ENCODE assay signal across 13 cellular contexts in the genomic region with DNA sequence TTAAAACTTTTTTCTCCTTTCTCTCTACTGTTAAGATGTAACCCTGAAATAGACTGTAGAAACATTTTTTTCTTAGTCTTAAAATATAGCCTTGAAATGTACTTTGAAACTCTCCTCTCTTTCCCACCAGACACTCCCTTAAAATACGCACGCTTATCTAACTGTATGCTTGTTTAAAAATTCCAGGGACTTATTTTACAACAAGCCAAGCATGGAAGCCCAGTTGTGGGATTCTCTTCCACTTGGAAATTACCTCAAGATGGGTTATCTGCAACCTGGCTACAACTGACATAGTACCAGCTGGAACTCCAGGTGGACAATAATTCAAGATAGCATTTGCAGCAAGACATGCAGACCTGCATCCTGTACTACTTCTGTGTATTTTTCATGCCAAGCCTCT. TPM values are rescaled to one million over a fixed set of nuclear protein-coding genes. Genes with fewer than 3 reads are reported as not detected.
A peak's percentile ranks its signal among the peaks of the same experiment; 100 is the strongest.
DNase-seq lines count a peak whose midpoint lies in the region; ATAC-seq and TF ChIP-seq lines count a peak whose summit lies in the region.
"Had no signal": no experiment of that assay in that cellular context is flagged by ENCODE, and none has a peak within 500 bp of the region (broad histone marks: within the 10 kb centered on the region; RNA-seq: fewer than 3 reads in every experiment).

No MANE protein-coding gene starts in this region.

- H3K27me3 ChIP-seq in adipocyte (replicated peaks; ENCODE audit: control insufficient read depth, insufficient read depth, low read length) (no peaks in the 10 kb centered on the region), testis (no peaks in the 10 kb centered on the region)
- H3K27me3 ChIP-seq in CD8-positive, alpha-beta T cell (ENCODE audit: insufficient read depth, low read length) = no peaks in the 10 kb centered on the region
- H3K27me3 ChIP-seq: BLaER1 treated with 17β-estradiol and CSF1 and Interleukin-3, amounts not matched to agents 10 nM and 100 nM had no signal

- peaks cover 9% of the 10 kb centered on the region for H3K9me3 Mint-ChIP-seq in mesothelial cell of epicardium
- peaks cover 2% of the 10 kb centered on the region for H3K9me3 Mint-ChIP-seq in CD8-positive, alpha-beta T cell
- H3K9me3 Mint-ChIP-seq: CD8-positive, alpha-beta memory T cell had no signal

- H3K27me3 Mint-ChIP-seq in mesothelial cell of epicardium (ENCODE audit: low read depth) = no peaks in the 10 kb centered on the region
- H3K27me3 Mint-ChIP-seq in CD8-positive, alpha-beta T cell (ENCODE audit: low read depth) = no peaks in the 10 kb centered on the region
- H3K27me3 Mint-ChIP-seq: IgD-negative memory B cell had no signal

- no peak for TF ChIP-seq CTCF in coronary artery (IDR thresholded peaks at IDR 0.05)
- no peak for TF ChIP-seq CTCF in mesothelial cell of epicardium (IDR thresholded peaks at IDR 0.05; ENCODE audit: unreplicated experiment)
- TF ChIP-seq CTCF in testis (IDR thresholded peaks at IDR 0.05) = no peak
- TF ChIP-seq CTCF in CD8-positive, alpha-beta T cell (IDR thresholded peaks at IDR 0.05) = no peak

- POLR2A ChIA-PET in CD8-positive, alpha-beta T cell (lab: Charles Lee) = no interaction called here

- H3K36me3 ChIP-seq in adipocyte (ENCODE audit: control insufficient read depth, insufficient read depth, low read length, severe bottlenecking) (no peaks in the 10 kb centered on the region), testis (ENCODE audit: low read depth, missing control alignments) (no peaks in the 10 kb centered on the region)
- H3K36me3 ChIP-seq in CD8-positive, alpha-beta T cell (ENCODE audit: insufficient read depth, low read length) = no peaks in the 10 kb centered on the region
- H3K36me3 ChIP-seq: BLaER1 treated with 17β-estradiol and CSF1 and Interleukin-3, amounts not matched to agents 10 nM and 100 nM; HAP-1 had no signal

- peaks cover 10% of the 10 kb centered on the region for H3K4me1 Mint-ChIP-seq in mesothelial cell of epicardium
- no peaks in the 10 kb centered on the region for H3K4me1 Mint-ChIP-seq in CD8-positive, alpha-beta T cell (ENCODE audit: low read depth)
- H3K4me1 Mint-ChIP-seq: B cell; CD8-positive, alpha-beta memory T cell; IgD-negative memory B cell had no signal

- peak overlapping the region; percentile 50 to 56 for H3K27ac ChIP-seq in coronary artery
- peak overlapping the region; percentile 1 to 3 for H3K27ac ChIP-seq in testis
- H3K27ac ChIP-seq in CD8-positive, alpha-beta T cell (ENCODE audit: low read depth, low read length) = no peak overlapping the region
- H3K27ac ChIP-seq: BLaER1 treated with 17β-estradiol and CSF1 and Interleukin-3, amounts not matched to agents 10 nM and 100 nM had no signal

- 26 to 39% methylated on average over 2 of the region's 2 CpGs for WGBS in testis, 2 donors

- H3K4me3 ChIP-seq in adipocyte (ENCODE audit: low read length) (no peak overlapping the region), coronary artery (peak overlapping the region; percentile 38), testis (no peak overlapping the region)
- H3K4me3 ChIP-seq in CD8-positive, alpha-beta T cell (ENCODE audit: low read depth, low read length) = no peak overlapping the region
- H3K4me3 ChIP-seq: BLaER1 treated with 17β-estradiol and CSF1 and Interleukin-3, amounts not matched to agents 10 nM and 100 nM; HAP-1 had no signal

- H3K36me3 Mint-ChIP-seq in mesothelial cell of epicardium = no peaks in the 10 kb centered on the region
- H3K36me3 Mint-ChIP-seq in CD8-positive, alpha-beta T cell = no peaks in the 10 kb centered on the region
- H3K36me3 Mint-ChIP-seq: CD8-positive, alpha-beta memory T cell had no signal

- DNase-seq in adipocyte (ENCODE audit: low read depth) = peak; percentile 2
- DNase-seq in coronary artery (ENCODE audit: low spot score) = no peak
- no peak for DNase-seq in mesothelial cell of epicardium (ENCODE audit: low spot score in 2 of 2, unreplicated experiment in 2 of 2)
- DNase-seq in testis = no peak
- no peak for DNase-seq in CD8-positive, alpha-beta T cell
- no peak for DNase-seq in NCI-H1048 (lab: John Stamatoyannopoulos, UW)
- DNase-seq: CD8-positive, alpha-beta memory T cell; COR-L47 had no signal

- ATAC-seq in CD8-positive, alpha-beta T cell = no peak
- ATAC-seq in HG03571 (IDR thresholded peaks at IDR 0.05; ENCODE audit: unreplicated experiment) = no peak

- H3K9me3 ChIP-seq in adipocyte (ENCODE audit: control insufficient read depth, low read length) = no peaks in the 10 kb centered on the region
- H3K9me3 ChIP-seq in testis = no peaks in the 10 kb centered on the region
- no peaks in the 10 kb centered on the region for H3K9me3 ChIP-seq in CD8-positive, alpha-beta T cell (ENCODE audit: low read length)
- H3K9me3 ChIP-seq: BLaER1 treated with 17β-estradiol and CSF1 and Interleukin-3, amounts not matched to agents 10 nM and 100 nM; HAP-1 had no signal

- CTCF ChIA-PET in CD8-positive, alpha-beta T cell (lab: Charles Lee) = interaction anchor here (1.4 kb wide), 1 partner anchor 30 kb away, joined by 5 read pairs; no protein-coding TSS in a partner anchor

- no peak overlapping the region for H3K9ac ChIP-seq in adipocyte (ENCODE audit: low read length)
- H3K9ac ChIP-seq: BLaER1 treated with 17β-estradiol and CSF1 and Interleukin-3, amounts not matched to agents 10 nM and 100 nM had no signal

- H3K27ac Mint-ChIP-seq in mesothelial cell of epicardium = peak overlapping the region; percentile 50
- H3K27ac Mint-ChIP-seq in CD8-positive, alpha-beta T cell = no peak overlapping the region
- H3K27ac Mint-ChIP-seq: B cell; CD8-positive, alpha-beta memory T cell; IgD-negative memory B cell had no signal

- no peak overlapping the region for H3K4me3 Mint-ChIP-seq in mesothelial cell of epicardium
- H3K4me3 Mint-ChIP-seq in CD8-positive, alpha-beta T cell = no peak overlapping the region
- H3K4me3 Mint-ChIP-seq: B cell; CD8-positive, alpha-beta memory T cell; IgD-negative memory B cell had no signal

- H3K4me1 ChIP-seq in adipocyte (ENCODE audit: control insufficient read depth, insufficient read depth, low read length) (peaks cover 6% of the 10 kb centered on the region), testis (peaks cover 6% of the 10 kb centered on the region)
- H3K4me1 ChIP-seq in CD8-positive, alpha-beta T cell (ENCODE audit: insufficient read depth, low read length) = no peaks in the 10 kb centered on the region
- H3K4me1 ChIP-seq: BLaER1 treated with 17β-estradiol and CSF1 and Interleukin-3, amounts not matched to agents 10 nM and 100 nM; HAP-1 had no signal

- TF ChIP-seq POLR2A in testis (IDR thresholded peaks at IDR 0.05) = no peak

- intact Hi-C loops in testis (cut with DNase I; ENCODE audit: low total_unique reads) = no loop called here
- intact Hi-C loops in CD8-positive, alpha-beta T cell (cut with DNase I, micrococcal nuclease) = no loop called here

RNA-seq across cellular contexts. Expression of a gene that starts 12.1 kb away (rescaled TPM):
- total RNA-seq in mesothelial cell of epicardium = 43.4 to 45.8 TPM (median 44.9 TPM) in 3 replicates
- 10 to 100 TPM; 46.8 to 65.6 TPM for total RNA-seq in testis
- 20.9 TPM for polyA plus RNA-seq in testis (ENCODE audit: insufficient read depth, low read depth, low replicate concordance)
- total RNA-seq in CD8-positive, alpha-beta T cell = 10 to 100 TPM; 83.3 to 83.8 TPM
